Comparison of ENCODE assay signal across 15 cellular contexts in the genomic region with DNA sequence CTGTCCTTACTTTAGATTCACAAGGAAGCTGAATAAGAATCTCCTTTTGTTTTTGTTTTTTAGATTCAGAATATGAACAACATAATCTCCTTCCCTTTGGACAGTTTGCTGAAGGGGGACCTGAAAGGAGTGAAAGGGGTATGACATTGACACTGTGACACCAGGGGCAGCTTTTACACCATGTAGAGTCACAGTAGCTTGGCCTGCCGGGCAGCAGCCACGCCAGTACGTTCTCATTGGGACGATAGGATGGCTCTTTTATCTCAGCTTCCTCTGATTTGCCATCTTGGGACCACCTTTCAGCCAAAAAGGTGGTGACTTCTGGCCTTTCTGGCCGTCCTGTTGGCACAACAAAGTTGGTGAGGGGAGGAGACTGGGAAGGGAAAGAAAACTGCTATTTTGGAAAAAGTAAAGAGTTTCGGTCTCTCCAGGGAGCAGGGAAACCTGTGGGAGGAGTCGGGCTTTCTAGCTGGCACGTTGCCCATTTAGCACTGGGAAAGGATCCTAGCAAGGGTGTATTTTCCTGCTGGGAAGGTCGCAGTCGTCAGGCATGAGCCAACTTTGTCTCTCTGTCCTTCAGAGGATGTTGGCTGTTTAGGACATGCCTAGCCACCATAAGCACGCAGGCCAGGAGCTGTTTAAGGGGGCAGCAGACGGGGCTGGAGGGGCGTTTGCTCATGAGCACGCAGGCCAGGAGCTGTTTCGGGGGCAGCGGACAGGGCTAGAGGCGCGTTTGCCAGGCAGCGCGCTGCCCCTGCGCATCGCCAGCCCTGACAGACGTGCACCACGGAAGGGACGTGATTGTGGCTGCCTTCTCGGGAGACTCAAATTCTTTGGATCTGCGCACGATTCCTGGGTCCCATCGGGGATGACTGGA.
DNase-seq lines count a peak whose midpoint lies in the region; ATAC-seq, FAIRE-seq and TF ChIP-seq lines count a peak whose summit lies in the region.
"Had no signal": no experiment of that assay in that cellular context is flagged by ENCODE, and none has a peak within 500 bp of the region (broad histone marks: within the 10 kb centered on the region; RNA-seq: fewer than 3 reads in every experiment).

No MANE protein-coding gene starts in this region.

- FAIRE-seq in endothelial cell of umbilical vein (lab: Jason Lieb, UNC): peak; percentile 70
- FAIRE-seq: A204.1, H1, TTC549 had no signal

- intact Hi-C loops in endothelial cell of umbilical vein (cut with micrococcal nuclease) (no loop called here), lower lobe of right lung (cut with DNase I) (no loop called here), thyroid gland (cut with DNase I) (no loop called here)

- TF ChIP-seq CTCF in endothelial cell of umbilical vein (IDR thresholded peaks at IDR 0.05; ENCODE audit: extremely low read depth in 1 of 2, insufficient read depth in 1 of 2, low read depth in 1 of 2, low read length in 2 of 2) (no peak), lower lobe of right lung (IDR thresholded peaks at IDR 0.05) (no peak), thyroid gland (IDR thresholded peaks at IDR 0.05) (no peak), endothelial cell (IDR thresholded peaks at IDR 0.05; ENCODE audit: unreplicated experiment) (no peak)

- no peaks in the 10 kb centered on the region for H4K20me1 ChIP-seq in endothelial cell of umbilical vein (replicated peaks; ENCODE audit: control insufficient read depth, extremely low read depth, insufficient read depth, low read length)

- POLR2A ChIA-PET in endothelial cell of umbilical vein (lab: Charles Lee): no interaction called here

- peaks cover 1% of the 10 kb centered on the region for H3K27me3 Mint-ChIP-seq in endothelial cell (ENCODE audit: unreplicated experiment)
- H3K27me3 Mint-ChIP-seq: stimulated activated naive CD8-positive, alpha-beta T cell treated with anti-CD3 and anti-CD28 coated beads, Interleukin-15, Interleukin-2, amounts not matched to agents 100 ng/mL and 50 ng/mL, for 24 hours had no signal

- H3K27me3 ChIP-seq in endothelial cell of umbilical vein (ENCODE audit: control insufficient read depth in 2 of 2, insufficient read depth in 2 of 2, low read length in 2 of 2) (no peaks in the 10 kb centered on the region), lower lobe of right lung (ENCODE audit: low read depth) (no peaks in the 10 kb centered on the region), thyroid gland (no peaks in the 10 kb centered on the region)

- H3K4me1 ChIP-seq in endothelial cell of umbilical vein (ENCODE audit: control insufficient read depth, extremely low read depth, insufficient read depth, low read length): peaks cover 5% of the 10 kb centered on the region
- H3K4me1 ChIP-seq in lower lobe of right lung: peaks cover 10% of the 10 kb centered on the region
- peaks cover 16 to 24% of the 10 kb centered on the region in 2 donors for H3K4me1 ChIP-seq in thyroid gland

- no peak overlapping the region for H2AFZ ChIP-seq in endothelial cell of umbilical vein (ENCODE audit: low read depth, low read length)

- no peaks in the 10 kb centered on the region for H3K9me1 ChIP-seq in endothelial cell of umbilical vein (replicated peaks; ENCODE audit: control insufficient read depth, extremely low read depth, insufficient read depth, low read length)

- H3K36me3 ChIP-seq in endothelial cell of umbilical vein (ENCODE audit: control insufficient read depth in 2 of 2, extremely low read depth in 1 of 2, insufficient read depth in 2 of 2, low read length in 2 of 2): peaks cover 9 to 22% of the 10 kb centered on the region in 2 experiments
- peaks cover 9% of the 10 kb centered on the region for H3K36me3 ChIP-seq in lower lobe of right lung
- peaks cover 3 to 4% of the 10 kb centered on the region in 2 donors for H3K36me3 ChIP-seq in thyroid gland

- H3K27ac ChIP-seq in endothelial cell of umbilical vein (ENCODE audit: insufficient read depth, low read depth, low read length) (no peak overlapping the region), lower lobe of right lung (peak overlapping the region; percentile 44), thyroid gland (peak overlapping the region; percentile 47 to 85 (median 50))

- H3K4me2 ChIP-seq in endothelial cell of umbilical vein (ENCODE audit: insufficient read depth, low read length): no peak overlapping the region

- no peak overlapping the region for H3K4me3 Mint-ChIP-seq in endothelial cell (ENCODE audit: unreplicated experiment)
- H3K4me3 Mint-ChIP-seq: activated CD8-positive, alpha-beta memory T cell treated with anti-CD3 and anti-CD28 coated beads, Interleukin-2, amount 10 ng/mL, durations not matched to agents 7 days and 5 days; stimulated activated naive CD8-positive, alpha-beta T cell treated with anti-CD3 and anti-CD28 coated beads, Interleukin-15, Interleukin-2, amounts not matched to agents 100 ng/mL and 50 ng/mL, for 24 hours had no signal

- WGBS in thyroid gland, 2 donors: 68 to 77% methylated on average over 23 to 29 of the region's 29 CpGs

- ATAC-seq in lower lobe of right lung: peak; percentile 6 to 42
- ATAC-seq: activated CD8-positive, alpha-beta memory T cell treated with anti-CD3 and anti-CD28 coated beads, Interleukin-2, amount 10 ng/mL, durations not matched to agents 7 days and 5 days had no signal

- peaks cover 45% of the 10 kb centered on the region for H3K79me2 ChIP-seq in endothelial cell of umbilical vein (ENCODE audit: control insufficient read depth, insufficient read depth, low read length)

- H3K27ac Mint-ChIP-seq in endothelial cell (ENCODE audit: unreplicated experiment): no peak overlapping the region
- H3K27ac Mint-ChIP-seq: activated CD8-positive, alpha-beta memory T cell treated with anti-CD3 and anti-CD28 coated beads, Interleukin-2, amount 10 ng/mL, durations not matched to agents 7 days and 5 days; stimulated activated naive CD8-positive, alpha-beta T cell treated with anti-CD3 and anti-CD28 coated beads, Interleukin-15, Interleukin-2, amounts not matched to agents 100 ng/mL and 50 ng/mL, for 24 hours had no signal

- dilution Hi-C loops in endothelial cell of umbilical vein (cut with MboI; ENCODE audit: extremely low pct_ligation_motif_present, low sequenced_read_pairs): no loop called here

- BruUV-seq in endothelial cell of umbilical vein (replicated peaks; lab: Mats Ljungman, UMichigan): no TSS peak

- CTCF ChIA-PET in endothelial cell of umbilical vein (lab: Charles Lee): interaction anchor here (1.4 to 1.5 kb wide), 2 partner anchors 9 kb away, joined by 4 read pairs; no protein-coding TSS in a partner anchor

- peak overlapping the region; percentile 6 for H3K9ac ChIP-seq in endothelial cell of umbilical vein (replicated peaks; ENCODE audit: extremely low read depth, insufficient read depth, low read length)

- peak; percentile 6 for DNase-seq in NCI-H1105 treated with DMSO at 0.1 percent for 48 hours (lab: John Stamatoyannopoulos, UW)
- no peak for DNase-seq in NCI-H1105 (lab: John Stamatoyannopoulos, UW)
- DNase-seq in endothelial cell of umbilical vein (ENCODE audit: low read depth, low spot score): peak; percentile 74
- no peak for DNase-seq in lower lobe of right lung
- DNase-seq in thyroid gland: peak; percentile 55 to 70
- DNase-seq in endothelial cell (ENCODE audit: low spot score): no peak
- DNase-seq in islet precursor cell: no peak
- DNase-seq in A172 (ENCODE audit: low spot score): no peak
- DNase-seq: activated CD8-positive, alpha-beta memory T cell treated with anti-CD3 and anti-CD28 coated beads, Interleukin-2, amount 10 ng/mL, durations not matched to agents 7 days and 5 days; NCI-H187; stimulated activated CD4-positive, alpha-beta T cell treated with anti-CD3 and anti-CD28 coated beads, Interleukin-1b, Interleukin-23, amount 100 ng/mL, for 48 hours had no signal

- H3K9me3 ChIP-seq in endothelial cell of umbilical vein (replicated peaks; ENCODE audit: control insufficient read depth, insufficient read depth, low read length) (no peaks in the 10 kb centered on the region), lower lobe of right lung (no peaks in the 10 kb centered on the region), thyroid gland (no peaks in the 10 kb centered on the region)

- H3K9me3 Mint-ChIP-seq in endothelial cell (ENCODE audit: unreplicated experiment): no peaks in the 10 kb centered on the region
- H3K9me3 Mint-ChIP-seq: stimulated activated naive CD8-positive, alpha-beta T cell treated with anti-CD3 and anti-CD28 coated beads, Interleukin-15, Interleukin-2, amounts not matched to agents 100 ng/mL and 50 ng/mL, for 24 hours had no signal

- TF ChIP-seq POLR2A in endothelial cell of umbilical vein (IDR thresholded peaks at IDR 0.05; ENCODE audit: low read depth, low read length): no peak
- TF ChIP-seq POLR2A in thyroid gland (IDR thresholded peaks at IDR 0.05): no peak

- peaks cover 4% of the 10 kb centered on the region for H3K4me1 Mint-ChIP-seq in endothelial cell (ENCODE audit: unreplicated experiment)
- H3K4me1 Mint-ChIP-seq: activated CD8-positive, alpha-beta memory T cell treated with anti-CD3 and anti-CD28 coated beads, Interleukin-2, amount 10 ng/mL, durations not matched to agents 7 days and 5 days had no signal

- H3K4me3 ChIP-seq in endothelial cell of umbilical vein (replicated peaks in 1 of 3; ENCODE audit: insufficient read depth in 1 of 3, low read depth in 1 of 3, low read length in 3 of 3) (no peak overlapping the region), lower lobe of right lung (no peak overlapping the region), thyroid gland (replicated peaks in 1 of 3) (no peak overlapping the region)

- peaks cover 13% of the 10 kb centered on the region for H3K36me3 Mint-ChIP-seq in endothelial cell (ENCODE audit: low read depth, unreplicated experiment)
- H3K36me3 Mint-ChIP-seq: activated CD8-positive, alpha-beta memory T cell treated with anti-CD3 and anti-CD28 coated beads, Interleukin-2, amount 10 ng/mL, durations not matched to agents 7 days and 5 days had no signal

TF ChIP-seq in endothelial cell of umbilical vein, 7 proteins besides CTCF, POLR2A, EP300 and RAD21:
- TF ChIP-seq POLR2AphosphoS5 (IDR thresholded peaks at IDR 0.05; ENCODE audit: insufficient read depth, low read depth, low read length): no peak

Comparison
In these comparisons a context has a peak if more than half of its experiments do, and no peak if none do; other contexts are left out.
1. DNase-seq: peak in NCI-H1105 treated with DMSO at 0.1 percent for 48 hours (single experiment), endothelial cell of umbilical vein (single experiment) and thyroid gland (2 of 2); none in NCI-H1105 (single experiment), lower lobe of right lung (single experiment), endothelial cell (single experiment), islet precursor cell (single experiment) and A172 (single experiment).